ENCODE assay signal across 1 cellular context in genomic region chr11:94127632-94128031, GRCh38.
TF ChIP-seq lines count a peak whose summit lies in the region.

No MANE protein-coding gene starts in this region.

TF ChIP-seq in K562, 482 proteins besides CTCF, POLR2A, EP300 and RAD21 (continued from another document):
- no peak for TF ChIP-seq UBTF (IDR thresholded peaks at IDR 0.05; ENCODE audit: borderline replicate concordance in 1 of 2, low read depth in 2 of 2, low read length in 2 of 2)
- TF ChIP-seq SPI1 (IDR thresholded peaks at IDR 0.05; ENCODE audit: borderline replicate concordance, low read depth, low read length): peak; percentile 62; the same call in 1 of the 2 replicates
- no peak for TF ChIP-seq PBX2 (CRISPR knock-in tag; IDR thresholded peaks at IDR 0.05; ENCODE audit: low read depth)
- TF ChIP-seq PBX2 (tag; conservative IDR thresholded peaks at IDR 0.05; ENCODE audit: low read depth): peak; percentile 31
